ENCODE assay signal across 15 cellular contexts in genomic region chr2:20663196-20664070, GRCh38. TPM values are rescaled to one million over a fixed set of nuclear protein-coding genes. Genes with fewer than 3 reads are reported as not detected.
A peak's percentile ranks its signal among the peaks of the same experiment; 100 is the strongest.
DNase-seq lines count a peak whose midpoint lies in the region; TF ChIP-seq lines count a peak whose summit lies in the region.
"Had no signal": no experiment of that assay in that cellular context is flagged by ENCODE, and none has a peak within 500 bp of the region (broad histone marks: within the 10 kb centered on the region; RNA-seq: fewer than 3 reads in every experiment).

No MANE protein-coding gene starts in this region.

- TF ChIP-seq CTCF in epithelial cell of esophagus (IDR thresholded peaks at IDR 0.05; ENCODE audit: insufficient read depth, low read depth, low read length, missing control alignments) (no peak), MM.1S (IDR thresholded peaks at IDR 0.05; ENCODE audit: low read length) (no peak), nephron progenitor cell (IDR thresholded peaks at IDR 0.05) (no peak)

- 0 out of 2 replicates have a peak, but pooled peaks cover 4% of the 10 kb centered on the region for H3K4me1 ChIP-seq in MM.1S (ENCODE audit: low read length)
- H3K4me1 ChIP-seq: BE2C had no signal

- no peak overlapping the region for H3K27ac ChIP-seq in MM.1S (ENCODE audit: low read length)

- H3K36me3 ChIP-seq in H7 (replicated peaks; ENCODE audit: control insufficient read depth, insufficient read depth, low read length) (no peaks in the 10 kb centered on the region), MM.1S (replicated peaks; ENCODE audit: insufficient read depth, low read length) (no peaks in the 10 kb centered on the region)
- H3K36me3 ChIP-seq: BE2C had no signal

- H2AFZ ChIP-seq in MM.1S (ENCODE audit: low read length), result no peak overlapping the region

- peaks cover 14% of the 10 kb centered on the region for H3K4me1 Mint-ChIP-seq in nephron progenitor cell

- H3K4me3 ChIP-seq in H7 (ENCODE audit: insufficient read depth, low read depth, low read length) (no peak overlapping the region), epithelial cell of esophagus (ENCODE audit: low read length) (no peak overlapping the region), MM.1S (ENCODE audit: low read length) (no peak overlapping the region)

- no peaks in the 10 kb centered on the region for H3K79me2 ChIP-seq in MM.1S (ENCODE audit: low read length)

- H3K36me3 Mint-ChIP-seq in nephron progenitor cell (ENCODE audit: low read depth), result no peaks in the 10 kb centered on the region
- H3K36me3 Mint-ChIP-seq: CD4-positive, alpha-beta memory T cell had no signal

- H3K9me3 ChIP-seq in MM.1S (replicated peaks; ENCODE audit: insufficient read depth, low read length), result no peaks in the 10 kb centered on the region
- H3K9me3 ChIP-seq: BE2C had no signal

- H3K27me3 ChIP-seq in H7 (ENCODE audit: control insufficient read depth, insufficient read depth, low read length) (peaks cover 67% of the 10 kb centered on the region), MM.1S (replicated peaks; ENCODE audit: insufficient read depth, low read length) (peaks cover 43% of the 10 kb centered on the region)

- H3K27ac Mint-ChIP-seq in nephron progenitor cell, result no peak overlapping the region

- DNase-seq in H7 (peak; percentile 28), HuH-7.5 (ENCODE audit: low spot score) (peak; percentile 3), epithelial cell of esophagus (ENCODE audit: low read depth) (peak; percentile 32), renal cortical epithelial cell (ENCODE audit: low read depth) (peak; percentile 70), MM.1S (no peak), nephron progenitor cell (no peak), SHP77 treated with DMSO at 0.1 percent for 48 hours (lab: John Stamatoyannopoulos, UW) (no peak)
- DNase-seq: BE2C; CD4-positive, alpha-beta memory T cell; DND-41; GDM1; NCI-H1436 treated with DMSO at 0.1 percent for 48 hours; NCI-H2081; NCI-H748 treated with DMSO at 0.1 percent for 48 hours; SHP77 had no signal

- no peaks in the 10 kb centered on the region for H4K20me1 ChIP-seq in MM.1S (ENCODE audit: insufficient read depth, low read length)

- H3K4me3 Mint-ChIP-seq in nephron progenitor cell, result no peak overlapping the region

- peaks cover 96% of the 10 kb centered on the region for H3K27me3 Mint-ChIP-seq in nephron progenitor cell (ENCODE audit: low read depth, poor library complexity)

- H3K4me2 ChIP-seq in MM.1S (ENCODE audit: low read depth, low read length), result no peak overlapping the region

- no peaks in the 10 kb centered on the region for H3K9me2 ChIP-seq in MM.1S (replicated peaks; ENCODE audit: insufficient read depth, low read length)

- H3K9ac ChIP-seq in MM.1S (ENCODE audit: low read length), result no peak overlapping the region

- no peaks in the 10 kb centered on the region for H3F3A ChIP-seq in MM.1S (ENCODE audit: insufficient read depth, low read length)

- H3K9me3 Mint-ChIP-seq in nephron progenitor cell, result no peaks in the 10 kb centered on the region
- H3K9me3 Mint-ChIP-seq: CD4-positive, alpha-beta memory T cell had no signal

RNA-seq across cellular contexts. Expression of gene GDF7, which starts 3.5 kb away (rescaled TPM):
- 1.4 TPM in 2 replicates for total RNA-seq in H7 (2014; rRNA removed; shearing (Covaris generic))
- total RNA-seq in renal cortical epithelial cell, result 0.69 and 3.2 TPM in 2 replicates

RNA-seq across cellular contexts. Expression of gene HS1BP3, which starts 12.5 kb away (rescaled TPM):
- 30.2 and 41.3 TPM in 2 replicates for total RNA-seq in H7 (2014; rRNA removed; shearing (Covaris generic))
- total RNA-seq in renal cortical epithelial cell, result 22.9 and 33.9 TPM in 2 replicates

Comparison
In these comparisons a context has a peak if more than half of its experiments do, and no peak if none do; other contexts are left out.
1. DNase-seq: peak in H7 (single experiment), HuH-7.5 (single experiment), epithelial cell of esophagus (single experiment) and renal cortical epithelial cell (single experiment); none in MM.1S (single experiment), nephron progenitor cell (single experiment) and SHP77 treated with DMSO at 0.1 percent for 48 hours (single experiment).